8 cellular contexts compared by ENCODE assay signal in the genomic region with DNA sequence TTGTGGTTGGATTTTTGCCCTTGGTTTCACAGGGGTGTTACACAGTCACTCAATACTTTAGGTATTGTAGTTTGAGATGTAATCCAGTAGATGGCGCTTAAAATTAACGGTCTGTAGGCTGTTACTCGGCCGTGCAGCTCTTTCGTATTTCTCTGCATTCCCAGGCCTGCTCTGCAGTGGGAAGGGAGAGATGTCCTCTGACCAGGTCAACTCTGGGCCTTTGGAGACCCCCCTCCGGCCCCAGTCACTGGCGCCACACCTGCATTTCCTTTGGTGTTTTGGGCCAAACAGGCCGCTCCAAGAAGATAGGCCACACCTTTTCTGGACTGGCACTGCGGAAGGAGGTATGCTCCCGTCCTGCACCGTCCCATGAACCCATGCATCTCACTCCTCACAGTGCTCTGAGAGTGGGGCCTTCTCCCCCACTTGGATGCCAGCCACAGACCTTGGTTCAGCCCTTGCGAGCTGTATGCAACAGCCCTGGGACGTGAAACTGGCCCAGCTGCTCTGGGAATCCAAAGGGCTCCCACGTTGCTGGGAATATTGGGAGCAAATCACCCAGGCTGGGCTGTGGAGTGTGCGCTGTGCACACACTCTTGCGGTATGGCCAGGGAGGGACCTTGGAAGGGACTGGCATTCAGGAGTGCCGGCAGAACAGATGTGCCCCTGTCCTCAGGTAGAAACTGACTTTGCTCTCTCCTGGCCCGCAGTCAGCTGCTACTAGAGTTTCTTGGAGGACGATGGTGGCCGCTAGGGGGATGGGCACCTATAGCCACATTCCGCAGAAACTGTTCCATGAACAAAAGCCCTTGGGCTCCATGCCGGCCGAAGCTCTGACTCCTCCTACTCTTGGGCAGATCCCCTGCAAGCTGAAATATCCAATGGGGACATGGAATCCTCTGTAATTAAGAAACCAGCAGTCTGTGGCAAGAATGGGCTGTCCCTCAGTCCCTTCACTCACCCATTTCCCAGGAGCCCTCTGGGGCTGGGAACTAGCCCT.
DNase-seq lines count a peak whose midpoint lies in the region; ATAC-seq and TF ChIP-seq lines count a peak whose summit lies in the region.

No MANE protein-coding gene starts in this region.

- H3K27ac ChIP-seq in RWPE2 (ENCODE audit: poor library complexity, severe bottlenecking): no peak overlapping the region

- intact Hi-C loops in head of caudate nucleus (cut with DNase I): loop anchor here (10.0 kb wide), 2 partner anchors 427 to 1027 kb away; no protein-coding TSS in a partner anchor

- TF ChIP-seq CTCF in RWPE2 (IDR thresholded peaks at IDR 0.05; ENCODE audit: poor library complexity, severe bottlenecking) (peak; percentile 71), retinal pigment epithelial cell (conservative IDR thresholded peaks at IDR 0.05; ENCODE audit: low read depth, low read length) (peak; percentile 53)

- in situ Hi-C loops in G401 (cut with HindIII; ENCODE audit: low sequenced_read_pairs): no loop called here

- H3K27me3 ChIP-seq in RWPE2 (ENCODE audit: insufficient read depth, poor library complexity, severe bottlenecking): peaks cover 3% of the 10 kb centered on the region

- H3K36me3 ChIP-seq in RWPE2 (ENCODE audit: low read depth): no peaks in the 10 kb centered on the region

- no peaks in the 10 kb centered on the region for H3K4me1 ChIP-seq in RWPE2 (ENCODE audit: insufficient read depth, poor library complexity, severe bottlenecking)

- H3K9me3 ChIP-seq in RWPE2 (ENCODE audit: severe bottlenecking): no peaks in the 10 kb centered on the region

- ATAC-seq in GM21528 (IDR thresholded peaks at IDR 0.05; ENCODE audit: low FRiP score, unreplicated experiment) (peak; percentile 89), RWPE2 (ENCODE audit: low read depth) (peak; percentile 90)

- DNase-seq in G401 (ENCODE audit: low spot score) (peak; percentile 44), HS-27A (ENCODE audit: low read depth) (peak; percentile 33), RWPE2 (ENCODE audit: low spot score) (no peak), head of caudate nucleus (peak in 35 of 42 donors; percentile 3 to 69 (median 26)), retinal pigment epithelial cell (ENCODE audit: low read depth) (peak; percentile 6), activated T-cell treated with anti-CD3 and anti-CD28 coated beads for 4 hours (no peak), dermis blood vessel endothelial cell (no peak)

- no peak overlapping the region for H3K4me3 ChIP-seq in RWPE2 (ENCODE audit: severe bottlenecking)
- H3K4me3 ChIP-seq in retinal pigment epithelial cell (ENCODE audit: low read length): no peak overlapping the region

Comparison
In these comparisons a context has a peak if more than half of its experiments do, and no peak if none do; other contexts are left out.
1. DNase-seq: peak in G401 (single experiment), HS-27A (single experiment), head of caudate nucleus (35 of 42) and retinal pigment epithelial cell (single experiment); none in RWPE2 (single experiment), activated T-cell treated with anti-CD3 and anti-CD28 coated beads for 4 hours (single experiment) and dermis blood vessel endothelial cell (single experiment).